In the genomic region with DNA sequence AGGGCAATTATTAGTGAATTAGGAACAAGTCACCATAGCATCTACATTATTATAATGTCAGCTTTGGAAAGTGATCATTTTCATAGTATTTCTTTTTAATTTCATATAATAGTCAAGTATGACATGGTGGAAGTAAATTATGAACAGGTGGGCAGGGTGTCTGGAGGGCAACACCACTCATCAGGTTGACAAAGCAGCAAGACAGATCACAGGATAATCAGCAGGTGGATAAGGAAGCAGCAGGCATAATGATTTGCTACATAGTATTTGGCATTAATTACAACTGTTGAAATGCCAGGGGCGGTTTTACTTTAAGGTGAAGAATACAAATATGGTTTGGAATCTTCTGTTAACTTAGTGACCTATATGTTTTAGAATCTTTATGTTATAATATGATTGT, we compare ENCODE assay signal across 8 cellular contexts.
"Had no signal": no experiment of that assay in that cellular context is flagged by ENCODE, and none has a peak within 500 bp of the region (broad histone marks: within the 10 kb centered on the region; RNA-seq: fewer than 3 reads in every experiment).

No MANE protein-coding gene starts in this region.

- H3K4me3 ChIP-seq: pancreas had no signal

- H3K4me1 ChIP-seq: pancreas had no signal

- FAIRE-seq: endometrium, pancreas had no signal

- H3K27ac ChIP-seq: pancreas had no signal

- H3K36me3 ChIP-seq: pancreas had no signal

- H3K27me3 ChIP-seq: pancreas had no signal

- H3K9me3 ChIP-seq: pancreas had no signal

- DNase-seq: activated CD4-positive, alpha-beta T cell treated with anti-CD3 and anti-CD28 coated beads, Interleukin-2, amount 50 U/mL, for 4 hours; activated CD4-positive, CD25-positive, alpha-beta regulatory T cell treated with anti-CD3 and anti-CD28 coated beads, Interleukin-2, amount 50 U/mL, for 72 hours; activated gamma-delta T cell; activated T-cell treated with anti-CD3 and anti-CD28 coated beads, Interleukin-2, amount 50 U/mL, for 24 hours; pancreas; stimulated activated CD4-positive, alpha-beta T cell treated with anti-CD3 and anti-CD28 coated beads, Interleukin-12 subunit alpha, Interleukin-12 subunit beta, amount 100 ng/mL, for 4 hours; stimulated activated naive CD4-positive, alpha-beta T cell treated with Interleukin-2 at 50 U/mL for 16 hours had no signal
